12 cellular contexts compared by ENCODE assay signal in genomic region chr1:175887521-175887920, GRCh38.
DNase-seq lines count a peak whose midpoint lies in the region; ATAC-seq and TF ChIP-seq lines count a peak whose summit lies in the region.
"Had no signal": no experiment of that assay in that cellular context is flagged by ENCODE, and none has a peak within 500 bp of the region (broad histone marks: within the 10 kb centered on the region; RNA-seq: fewer than 3 reads in every experiment).

No MANE protein-coding gene starts in this region.

- H3K27me3 Mint-ChIP-seq in nephron progenitor cell (ENCODE audit: low read depth, poor library complexity): peaks cover 17% of the 10 kb centered on the region

- ATAC-seq in GM18907 (IDR thresholded peaks at IDR 0.05; ENCODE audit: unreplicated experiment) (peak; percentile 21), HG03025 (IDR thresholded peaks at IDR 0.05; ENCODE audit: low FRiP score, unreplicated experiment) (peak; percentile 34), foreskin keratinocyte (no peak), left lung (no peak)

- peak overlapping the region; percentile 56 for H3K4me3 Mint-ChIP-seq in nephron progenitor cell
- H3K4me3 Mint-ChIP-seq: HFFc6 had no signal

- H3K4me1 Mint-ChIP-seq in nephron progenitor cell: peaks cover 18% of the 10 kb centered on the region

- H3K4me1 ChIP-seq in foreskin keratinocyte (no peaks in the 10 kb centered on the region), left lung (peaks cover 0 to 3% of the 10 kb centered on the region in 2 donors)
- H3K4me1 ChIP-seq: gastrocnemius medialis, Peyer's patch had no signal

- H3K27me3 ChIP-seq in foreskin keratinocyte (no peaks in the 10 kb centered on the region), left lung (no peaks in the 10 kb centered on the region)
- H3K27me3 ChIP-seq: gastrocnemius medialis, Peyer's patch had no signal

- H3K27ac ChIP-seq in coronary artery: no peak overlapping the region
- H3K27ac ChIP-seq in foreskin keratinocyte: no peak overlapping the region
- no peak overlapping the region for H3K27ac ChIP-seq in left lung
- H3K27ac ChIP-seq: gastrocnemius medialis, Peyer's patch, VCaP had no signal

- in situ Hi-C loops in KBM-7 (cut with MboI; ENCODE audit: low pct_unique_long_range_greater_than_20kb, low sequenced_read_pairs): no loop called here

- intact Hi-C loops in left lung (cut with DNase I): no loop called here

- no peaks in the 10 kb centered on the region for H3K36me3 ChIP-seq in left lung
- H3K36me3 ChIP-seq: gastrocnemius medialis, Peyer's patch had no signal

- H3K27ac Mint-ChIP-seq in nephron progenitor cell: no peak overlapping the region
- H3K27ac Mint-ChIP-seq: HFFc6 had no signal

- DNase-seq in coronary artery (ENCODE audit: low spot score): peak; percentile 49
- no peak for DNase-seq in nephron progenitor cell
- no peak for DNase-seq in NCI-H1048 (lab: John Stamatoyannopoulos, UW)
- DNase-seq in foreskin keratinocyte: no peak
- DNase-seq in left lung: no peak
- DNase-seq in KBM-7: no peak
- DNase-seq: gastrocnemius medialis, HFFc6 had no signal

- no peaks in the 10 kb centered on the region for H3K9me3 ChIP-seq in left lung
- H3K9me3 ChIP-seq: gastrocnemius medialis, Peyer's patch had no signal

- no peaks in the 10 kb centered on the region for H3K9me3 Mint-ChIP-seq in nephron progenitor cell
- H3K9me3 Mint-ChIP-seq: HFFc6 had no signal

- H3K4me3 ChIP-seq in coronary artery (no peak overlapping the region), left lung (no peak overlapping the region)
- H3K4me3 ChIP-seq: gastrocnemius medialis, Peyer's patch had no signal

- no peaks in the 10 kb centered on the region for H3K36me3 Mint-ChIP-seq in nephron progenitor cell (ENCODE audit: low read depth)

- TF ChIP-seq CTCF in coronary artery (IDR thresholded peaks at IDR 0.05) (no peak), nephron progenitor cell (IDR thresholded peaks at IDR 0.05) (no peak), foreskin keratinocyte (conservative IDR thresholded peaks at IDR 0.05) (no peak), left lung (IDR thresholded peaks at IDR 0.05) (no peak)

Comparison
In these comparisons a context has a peak if more than half of its experiments do, and no peak if none do; other contexts are left out.
1. ATAC-seq: peak in GM18907 (single experiment) and HG03025 (single experiment); none in foreskin keratinocyte (single experiment) and left lung (single experiment).